ENCODE assay signal across 12 cellular contexts in the genomic region with DNA sequence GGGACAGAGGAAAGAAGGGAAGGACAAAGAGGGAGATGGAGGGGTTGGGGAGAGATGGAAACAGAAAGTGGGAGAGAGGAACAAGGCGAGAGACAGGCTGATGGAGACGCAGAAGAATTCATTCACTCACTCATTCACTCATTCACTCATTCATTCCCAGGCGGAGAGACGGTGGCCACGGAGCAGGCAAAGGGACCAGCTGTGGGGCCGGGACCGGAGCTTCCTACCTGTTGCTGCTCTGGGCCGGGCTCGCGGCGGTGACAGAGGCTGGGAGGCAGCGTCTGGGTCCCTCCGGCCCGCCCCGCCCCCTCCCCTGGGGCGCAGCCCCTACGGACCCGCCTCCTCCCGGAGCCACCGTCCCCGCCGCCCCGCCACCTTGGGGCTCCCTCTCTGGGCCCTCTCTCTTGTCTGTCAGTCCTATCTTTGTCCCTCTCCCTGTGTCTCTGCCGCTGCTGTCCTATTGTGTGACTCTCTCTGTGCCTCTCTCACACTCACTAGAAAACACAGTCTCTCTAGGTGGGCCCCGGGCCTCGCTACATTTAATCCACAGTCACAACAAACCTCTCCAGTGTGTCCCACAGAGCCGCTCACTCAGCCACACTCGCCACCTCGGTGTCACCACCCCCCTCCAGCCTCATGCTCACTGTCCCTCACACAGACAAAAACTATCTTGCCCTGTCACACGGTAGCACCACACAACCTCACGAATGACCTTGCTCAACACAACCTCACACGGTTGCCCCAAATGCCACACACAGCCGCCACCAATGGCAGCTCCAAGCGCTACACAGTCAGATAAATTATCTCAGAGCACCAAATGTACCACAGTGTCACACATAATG. TPM values are rescaled to one million over a fixed set of nuclear protein-coding genes. Genes with fewer than 3 reads are reported as not detected.
DNase-seq lines count a peak whose midpoint lies in the region; ATAC-seq and TF ChIP-seq lines count a peak whose summit lies in the region.
"Had no signal": no experiment of that assay in that cellular context is flagged by ENCODE, and none has a peak within 500 bp of the region (broad histone marks: within the 10 kb centered on the region; RNA-seq: fewer than 3 reads in every experiment).

GNG8 (minus strand) TSS at position 283 of the 842 bp plus-strand sequence. CDS start 1,520 bp downstream, outside the sequence.

- POLR2A ChIA-PET in activated CD8-positive, alpha-beta T cell treated with anti-CD3 and anti-CD28 coated beads, Interleukin-2, amount 10 ng/mL, durations not matched to agents 7 days and 5 days (lab: Charles Lee), result no interaction called here

- TF ChIP-seq CTCF in type B pancreatic cell (conservative IDR thresholded peaks at IDR 0.05), result no peak

- no peak for ATAC-seq in activated CD8-positive, alpha-beta T cell treated with anti-CD3 and anti-CD28 coated beads, Interleukin-2, amount 10 ng/mL, durations not matched to agents 7 days and 5 days
- ATAC-seq in GM21619 (IDR thresholded peaks at IDR 0.05; ENCODE audit: unreplicated experiment), result no peak

- H3K36me3 Mint-ChIP-seq in activated CD8-positive, alpha-beta T cell treated with anti-CD3 and anti-CD28 coated beads, Interleukin-2, amount 10 ng/mL, durations not matched to agents 7 days and 5 days (ENCODE audit: low read depth), result no peaks in the 10 kb centered on the region
- no peaks in the 10 kb centered on the region for H3K36me3 Mint-ChIP-seq in type B pancreatic cell

- peaks cover 6% of the 10 kb centered on the region for H3K27me3 Mint-ChIP-seq in activated CD8-positive, alpha-beta T cell treated with anti-CD3 and anti-CD28 coated beads, Interleukin-2, amount 10 ng/mL, durations not matched to agents 7 days and 5 days (ENCODE audit: low read depth)
- peaks cover 38% of the 10 kb centered on the region for H3K27me3 Mint-ChIP-seq in type B pancreatic cell

- H3K4me3 Mint-ChIP-seq in activated CD8-positive, alpha-beta T cell treated with anti-CD3 and anti-CD28 coated beads, Interleukin-2, amount 10 ng/mL, durations not matched to agents 7 days and 5 days, result peak within 1 kb of the TSS; percentile 10
- H3K4me3 Mint-ChIP-seq in type B pancreatic cell, result peak within 1 kb of the TSS; percentile 70

- CTCF ChIA-PET in activated CD8-positive, alpha-beta T cell treated with anti-CD3 and anti-CD28 coated beads, Interleukin-2, amount 10 ng/mL, durations not matched to agents 7 days and 5 days (lab: Charles Lee), result interaction anchor here (1.5 to 2.2 kb wide), 3 partner anchors 15 to 26 kb away, joined by 5 to 21 read pairs (median 15); partner anchors contain the start of gene DACT3

- H3K9me3 Mint-ChIP-seq in activated CD8-positive, alpha-beta T cell treated with anti-CD3 and anti-CD28 coated beads, Interleukin-2, amount 10 ng/mL, durations not matched to agents 7 days and 5 days (ENCODE audit: insufficient read depth), result no peaks in the 10 kb centered on the region
- H3K9me3 Mint-ChIP-seq in type B pancreatic cell, result no peaks in the 10 kb centered on the region

- H3K4me1 Mint-ChIP-seq in activated CD8-positive, alpha-beta T cell treated with anti-CD3 and anti-CD28 coated beads, Interleukin-2, amount 10 ng/mL, durations not matched to agents 7 days and 5 days (ENCODE audit: low read depth), result peaks cover 29% of the 10 kb centered on the region
- H3K4me1 Mint-ChIP-seq in type B pancreatic cell (ENCODE audit: unreplicated experiment), result peaks cover 23% of the 10 kb centered on the region

- H3K27ac Mint-ChIP-seq in activated CD8-positive, alpha-beta T cell treated with anti-CD3 and anti-CD28 coated beads, Interleukin-2, amount 10 ng/mL, durations not matched to agents 7 days and 5 days, result no peak within 1 kb of the TSS
- H3K27ac Mint-ChIP-seq in type B pancreatic cell, result no peak within 1 kb of the TSS

- peak; percentile 37 to 42 for DNase-seq in stimulated activated CD4-positive, alpha-beta T cell treated with anti-CD3 and anti-CD28 coated beads, Interleukin-2, amount 100 ng/mL, for 24 hours
- DNase-seq in stimulated activated CD4-positive, alpha-beta T cell treated with anti-CD3 and anti-CD28 coated beads, Interleukin-2, amount 100 ng/mL, for 48 hours, result no peak
- no peak for DNase-seq in activated CD8-positive, alpha-beta T cell treated with anti-CD3 and anti-CD28 coated beads, Interleukin-2, amount 10 ng/mL, durations not matched to agents 7 days and 5 days
- DNase-seq in iPS-NIHi11 (ENCODE audit: low spot score) (peak; percentile 20), type B pancreatic cell (ENCODE audit: extremely low spot score, unreplicated experiment) (no peak), amniotic stem cell (lab: John Stamatoyannopoulos, UW) (no peak), hepatic stellate cell (ENCODE audit: low spot score) (no peak)
- DNase-seq: islet precursor cell; NCI-H1048; stimulated activated CD4-positive, alpha-beta T cell treated with anti-CD3 and anti-CD28 coated beads, Interleukin-4, amount 100 ng/mL, for 4 hours had no signal

RNA-seq across cellular contexts. Expression of gene GNG8, which starts in this region (rescaled TPM):
- not detected for total RNA-seq in activated CD8-positive, alpha-beta T cell treated with anti-CD3 and anti-CD28 coated beads, Interleukin-2, amount 10 ng/mL, durations not matched to agents 7 days and 5 days
- total RNA-seq in type B pancreatic cell (ENCODE audit: low replicate concordance), result 2.4 TPM in 1 of 2 replicates, not detected in the other
- total RNA-seq: ureter had no signal

Comparison
In these comparisons a context has a peak if more than half of its experiments do, and no peak if none do; other contexts are left out.
1. DNase-seq: peak in stimulated activated CD4-positive, alpha-beta T cell treated with anti-CD3 and anti-CD28 coated beads, Interleukin-2, amount 100 ng/mL, for 24 hours (2 of 2) and iPS-NIHi11 (single experiment); none in stimulated activated CD4-positive, alpha-beta T cell treated with anti-CD3 and anti-CD28 coated beads, Interleukin-2, amount 100 ng/mL, for 48 hours (0 of 2), activated CD8-positive, alpha-beta T cell treated with anti-CD3 and anti-CD28 coated beads, Interleukin-2, amount 10 ng/mL, durations not matched to agents 7 days and 5 days (single experiment), type B pancreatic cell (single experiment), amniotic stem cell (single experiment) and hepatic stellate cell (single experiment).